ENCODE assay signal across 14 cellular contexts in genomic region chr9:14294659-14295058, GRCh38. TPM values are rescaled to one million over a fixed set of nuclear protein-coding genes. Genes with fewer than 3 reads are reported as not detected.
"Had no signal": no experiment of that assay in that cellular context is flagged by ENCODE, and none has a peak within 500 bp of the region (broad histone marks: within the 10 kb centered on the region; RNA-seq: fewer than 3 reads in every experiment).

No MANE protein-coding gene starts in this region.

- DNase-seq: activated CD4-positive, alpha-beta memory T cell treated with anti-CD3 and anti-CD28 coated beads, Interleukin-2, amount 10 ng/mL, durations not matched to agents 7 days and 5 days; activated CD4-positive, alpha-beta T cell treated with anti-CD3 and anti-CD28 coated beads for 4 hours; activated effector memory CD4-positive, alpha-beta T cell treated with anti-CD3 and anti-CD28 coated beads, Interleukin-2, amount 50 U/mL, for 16 hours; activated T-cell treated with anti-CD3 and anti-CD28 coated beads, Interleukin-2, amount 50 U/mL, for 4 hours; amniotic stem cell; dermis blood vessel endothelial cell; endodermal cell; heart left ventricle; stimulated activated CD4-positive, alpha-beta T cell treated with anti-CD3 and anti-CD28 coated beads, Interleukin-2, amount 100 ng/mL, for 48 hours; stimulated activated naive CD4-positive, alpha-beta T cell; T-helper 17 cell had no signal

- H3K4me1 ChIP-seq: breast epithelium had no signal

- H3K27me3 ChIP-seq: breast epithelium, heart left ventricle had no signal

- H3K9me3 ChIP-seq: breast epithelium, heart left ventricle had no signal

- H3K36me3 ChIP-seq: heart left ventricle had no signal

- FAIRE-seq: frontal cortex had no signal

- H3K4me3 ChIP-seq: breast epithelium, heart left ventricle had no signal

RNA-seq across cellular contexts. Expression of gene NFIB, which starts 19.3 kb away (rescaled TPM):
- total RNA-seq: activated CD4-positive, alpha-beta memory T cell treated with anti-CD3 and anti-CD28 coated beads, Interleukin-2, amount 10 ng/mL, durations not matched to agents 7 days and 5 days; activated naive CD4-positive, alpha-beta T cell treated with anti-CD3 and anti-CD28 coated beads, Interleukin-2, amount 50 U/mL, for 72 hours had no signal
